17 cellular contexts compared by ENCODE assay signal in genomic region chr17:57619061-57619937, GRCh38.
DNase-seq lines count a peak whose midpoint lies in the region; ATAC-seq and TF ChIP-seq lines count a peak whose summit lies in the region.
"Had no signal": no experiment of that assay in that cellular context is flagged by ENCODE, and none has a peak within 500 bp of the region (broad histone marks: within the 10 kb centered on the region; RNA-seq: fewer than 3 reads in every experiment).

No MANE protein-coding gene starts in this region.

- H3K27ac Mint-ChIP-seq in activated CD4-positive, alpha-beta T cell treated with anti-CD3 and anti-CD28 coated beads for 36 hours = no peak overlapping the region
- H3K27ac Mint-ChIP-seq in brain = peak overlapping the region in 3 of 5 experiments; percentile 22 to 67 (median 31)
- H3K27ac Mint-ChIP-seq: nephron had no signal

- H3K9ac ChIP-seq in Karpas-422 (ENCODE audit: low read length) (no peak overlapping the region), smooth muscle cell (ENCODE audit: low read depth) (peak overlapping the region; percentile 76)

- 51% methylated on average over 19 of the region's 19 CpGs for WGBS in smooth muscle cell (ENCODE audit: low lambda C conversion rate)

- CTCF ChIA-PET in activated CD4-positive, alpha-beta T cell treated with anti-CD3 and anti-CD28 coated beads for 36 hours (lab: Charles Lee) = interaction anchor here (0.6 to 0.8 kb wide), 2 partner anchors 11 to 33 kb away, joined by 3 read pairs; no protein-coding TSS in a partner anchor

- peaks cover 2% of the 10 kb centered on the region for H3K9me3 Mint-ChIP-seq in activated CD4-positive, alpha-beta T cell treated with anti-CD3 and anti-CD28 coated beads for 36 hours (ENCODE audit: low read depth)
- H3K9me3 Mint-ChIP-seq in brain = peaks cover 2 to 7% (median 4%) of the 10 kb centered on the region in 5 experiments

- H2AFZ ChIP-seq in Karpas-422 (ENCODE audit: low read length) = no peak overlapping the region
- H2AFZ ChIP-seq in smooth muscle cell (ENCODE audit: low read depth) = no peak overlapping the region

- H3K27me3 ChIP-seq in Karpas-422 (ENCODE audit: low read length) (no peaks in the 10 kb centered on the region), smooth muscle cell (ENCODE audit: low read depth) (no peaks in the 10 kb centered on the region)
- H3K27me3 ChIP-seq: left lung, tibial nerve had no signal

- H3K4me3 Mint-ChIP-seq in activated CD4-positive, alpha-beta T cell treated with anti-CD3 and anti-CD28 coated beads for 36 hours = no peak overlapping the region
- H3K4me3 Mint-ChIP-seq in brain = no peak overlapping the region
- H3K4me3 Mint-ChIP-seq: nephron had no signal

- peak overlapping the region; percentile 97 for H3K27ac ChIP-seq in Karpas-422 (ENCODE audit: low read length)
- H3K27ac ChIP-seq in smooth muscle cell (ENCODE audit: low read depth) = peak overlapping the region; percentile 91
- H3K27ac ChIP-seq: A549, left lung, tibial nerve had no signal

- H3K27me3 Mint-ChIP-seq in activated CD4-positive, alpha-beta T cell treated with anti-CD3 and anti-CD28 coated beads for 36 hours = no peaks in the 10 kb centered on the region
- peaks cover 3% of the 10 kb centered on the region for H3K27me3 Mint-ChIP-seq in brain

- H3K36me3 ChIP-seq in Karpas-422 (ENCODE audit: insufficient read depth, low read length) (peaks cover 11% of the 10 kb centered on the region; the same call in 1 of the 2 replicates), smooth muscle cell (ENCODE audit: low read depth) (no peaks in the 10 kb centered on the region)
- H3K36me3 ChIP-seq: left lung had no signal

- H3F3A ChIP-seq in smooth muscle cell (ENCODE audit: low read depth) = peaks cover 27% of the 10 kb centered on the region

- H4K20me1 ChIP-seq in Karpas-422 (ENCODE audit: insufficient read depth, low read depth, low read length) (no peaks in the 10 kb centered on the region), smooth muscle cell (ENCODE audit: low read depth) (no peaks in the 10 kb centered on the region)

- H3K4me1 Mint-ChIP-seq in activated CD4-positive, alpha-beta T cell treated with anti-CD3 and anti-CD28 coated beads for 36 hours = peaks cover 18% of the 10 kb centered on the region
- peaks cover 58% of the 10 kb centered on the region for H3K4me1 Mint-ChIP-seq in brain

- H3K4me2 ChIP-seq in Karpas-422 (ENCODE audit: low read depth, low read length, poor library complexity, severe bottlenecking) = no peak overlapping the region
- peak overlapping the region; percentile 43 for H3K4me2 ChIP-seq in smooth muscle cell
- H3K4me2 ChIP-seq: A549 had no signal

- TF ChIP-seq CTCF in brain (conservative IDR thresholded peaks at IDR 0.05) (no peak), smooth muscle cell (IDR thresholded peaks at IDR 0.05; ENCODE audit: borderline replicate concordance, insufficient read depth, poor library complexity, severe bottlenecking) (no peak)

- POLR2A ChIA-PET in activated CD4-positive, alpha-beta T cell treated with anti-CD3 and anti-CD28 coated beads for 36 hours (lab: Charles Lee) = no interaction called here

- no peaks in the 10 kb centered on the region for H3K9me3 ChIP-seq in Karpas-422 (ENCODE audit: low read length)
- no peaks in the 10 kb centered on the region for H3K9me3 ChIP-seq in smooth muscle cell (replicated peaks; ENCODE audit: low read depth)
- H3K9me3 ChIP-seq: left lung had no signal

- H3K79me2 ChIP-seq in Karpas-422 (ENCODE audit: low read length) = peaks cover 58% of the 10 kb centered on the region
- H3K79me2 ChIP-seq in smooth muscle cell (ENCODE audit: low read depth) = no peaks in the 10 kb centered on the region

- H3K36me3 Mint-ChIP-seq in activated CD4-positive, alpha-beta T cell treated with anti-CD3 and anti-CD28 coated beads for 36 hours (ENCODE audit: low read depth) = peaks cover 31% of the 10 kb centered on the region
- peaks cover 46% of the 10 kb centered on the region for H3K36me3 Mint-ChIP-seq in brain

- H3K4me1 ChIP-seq in Karpas-422 (ENCODE audit: low read length) (peaks cover 87% of the 10 kb centered on the region), smooth muscle cell (ENCODE audit: low read depth) (peaks cover 8% of the 10 kb centered on the region)

- intact Hi-C loops in activated CD4-positive, alpha-beta T cell treated with anti-CD3 and anti-CD28 coated beads for 36 hours (cut with DNase I, micrococcal nuclease) = no loop called here

- H3K4me3 ChIP-seq in Karpas-422 (ENCODE audit: low read length) (no peak overlapping the region), smooth muscle cell (no peak overlapping the region)
- H3K4me3 ChIP-seq: A549, left lung, tibial nerve had no signal

- peak; percentile 58 for ATAC-seq in activated CD4-positive, alpha-beta T cell treated with anti-CD3 and anti-CD28 coated beads for 36 hours
- no peak for ATAC-seq in HG02885 (IDR thresholded peaks at IDR 0.05; ENCODE audit: poor library complexity, unreplicated experiment)
- no peak for ATAC-seq in HG02763 (IDR thresholded peaks at IDR 0.05; ENCODE audit: unreplicated experiment)
- ATAC-seq: left lung had no signal

- DNase-seq in activated CD4-positive, alpha-beta T cell treated with anti-CD3 and anti-CD28 coated beads for 36 hours = peak; percentile 22
- no peak for DNase-seq in activated CD4-positive, alpha-beta T cell treated with anti-CD3 and anti-CD28 coated beads, Interleukin-2, amount 50 U/mL, for 4 hours
- DNase-seq in Karpas-422 (no peak), smooth muscle cell (lab: John Stamatoyannopoulos, UW; ENCODE audit: unreplicated experiment) (no peak), NAMALWA (ENCODE audit: low spot score) (no peak)
- DNase-seq: activated CD8-positive, alpha-beta memory T cell treated with anti-CD3 and anti-CD28 coated beads for 24 hours; effector memory CD4-positive, alpha-beta T cell; head of caudate nucleus; left lung; NCI-H1048; SW 1271 had no signal

- H3K9me2 ChIP-seq in Karpas-422 (replicated peaks; ENCODE audit: insufficient read depth, low read length) = no peaks in the 10 kb centered on the region
